ENCODE assay signal across 8 cellular contexts in the genomic region with DNA sequence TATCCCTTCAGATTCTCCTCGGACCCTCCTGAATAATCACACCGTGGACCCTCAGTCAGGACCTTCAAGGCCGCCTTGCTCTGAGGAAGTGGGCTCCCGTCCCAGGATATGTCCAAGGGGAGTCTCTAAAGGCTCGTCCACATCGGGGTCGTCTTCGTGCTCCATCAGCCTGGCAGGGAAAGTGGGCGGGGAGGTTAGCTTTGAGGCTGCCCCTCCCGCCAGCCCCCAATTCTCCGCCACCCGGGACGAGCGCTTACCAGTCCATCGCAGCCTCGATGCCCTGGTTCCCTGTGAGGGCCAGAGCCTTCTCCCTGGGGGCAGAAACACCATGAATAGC. TPM values are rescaled to one million over a fixed set of nuclear protein-coding genes. Genes with fewer than 3 reads are reported as not detected.
DNase-seq lines count a peak whose midpoint lies in the region; ATAC-seq, FAIRE-seq and TF ChIP-seq lines count a peak whose summit lies in the region.

No MANE protein-coding gene starts in this region.

- H3K27me3 ChIP-seq in heart right ventricle: no peaks in the 10 kb centered on the region
- H3K27me3 ChIP-seq in GM12878 (replicated peaks in 1 of 2; ENCODE audit: control insufficient read depth in 2 of 2, insufficient read depth in 2 of 2, low read length in 1 of 2): no peaks in the 10 kb centered on the region
- no peaks in the 10 kb centered on the region for H3K27me3 ChIP-seq in vagina

- H3K36me3 Mint-ChIP-seq in memory B cell: peaks cover 11% of the 10 kb centered on the region

- CTCF ChIA-PET in GM12878 (lab: Yijun Ruan, JAX): interaction anchor here (1.5 kb wide), 1 partner anchor 11 kb away, joined by 4 read pairs; no protein-coding TSS in a partner anchor

- 3 to 5% methylated on average over 16 of the region's 16 CpGs for WGBS in heart right ventricle, 2 donors
- WGBS in GM12878 (ENCODE audit: insufficient coverage, insufficient replicate concordance, low lambda C conversion rate, missing lambda C conversion rate): 2% methylated on average over 16 of the region's 16 CpGs

- H3K27ac Mint-ChIP-seq in memory B cell: peak overlapping the region; percentile 97

- SMC1A ChIA-PET in GM12878 (lab: Charles Lee; ENCODE audit: uncharacterized antibody, unreplicated experiment): no interaction called here

- H3K4me1 ChIP-seq in heart right ventricle: peaks cover 8 to 49% (median 33%) of the 10 kb centered on the region in 9 donors
- peaks cover 11% of the 10 kb centered on the region for H3K4me1 ChIP-seq in GM12878 (ENCODE audit: control insufficient read depth, insufficient read depth, low read length)
- H3K4me1 ChIP-seq in vagina: peaks cover 43% of the 10 kb centered on the region

- no peak for DNase-seq in heart right ventricle
- no peak for DNase-seq in left cardiac atrium
- DNase-seq in GM12878 (ENCODE audit: low read depth, low spot score): no peak
- no peak for DNase-seq in memory B cell (ENCODE audit: low spot score in 2 of 2)
- no peak for DNase-seq in vagina (ENCODE audit: extremely low spot score in 2 of 2)
- no peak for DNase-seq in ACHN
- DNase-seq in stimulated activated CD4-positive, alpha-beta T cell treated with anti-CD3 and anti-CD28 coated beads, Interleukin-2, amount 100 ng/mL, for 24 hours: no peak

- RAD21 ChIA-PET in GM12878 (lab: Charles Lee; ENCODE audit: unreplicated experiment): no interaction called here

- H3K9ac ChIP-seq in GM12878 (ENCODE audit: control insufficient read depth, insufficient read depth, low read length): peak overlapping the region; percentile 94

- H3K4me1 Mint-ChIP-seq in memory B cell: peaks cover 27% of the 10 kb centered on the region

- no peaks in the 10 kb centered on the region; the same call in 1 of the 2 replicates for H4K20me1 ChIP-seq in GM12878 (ENCODE audit: control insufficient read depth, insufficient read depth)

- H3K27me3 Mint-ChIP-seq in memory B cell: no peaks in the 10 kb centered on the region

- no peaks in the 10 kb centered on the region for H3K9me3 Mint-ChIP-seq in memory B cell

- H3K4me3 ChIP-seq in heart right ventricle (peak overlapping the region; percentile 68 to 100 (median 94)), GM12878 (peak overlapping the region; percentile 89), vagina (peak overlapping the region; percentile 95 to 98)

- H2AFZ ChIP-seq in GM12878 (ENCODE audit: control insufficient read depth, low read depth, low read length): peak overlapping the region; percentile 78

- H3K4me3 Mint-ChIP-seq in memory B cell: peak overlapping the region; percentile 83

- no peak for TF ChIP-seq EP300 in GM12878 (IDR thresholded peaks at IDR 0.05; ENCODE audit: borderline replicate concordance in 1 of 2, control insufficient read depth in 1 of 2, low read depth in 2 of 2, low read length in 2 of 2)

- no TSS peak for BruUV-seq in GM12878 (replicated peaks; lab: Mats Ljungman, UMichigan)

- H3K9me3 ChIP-seq in heart right ventricle (no peaks in the 10 kb centered on the region), GM12878 (replicated peaks; ENCODE audit: control insufficient read depth, insufficient read depth, low read length) (no peaks in the 10 kb centered on the region), vagina (no peaks in the 10 kb centered on the region)

- intact Hi-C loops in heart right ventricle (cut with DNase I): no loop called here
- intact Hi-C loops in left cardiac atrium (cut with DNase I): no loop called here
- intact Hi-C loops in GM12878 (cut with micrococcal nuclease; ENCODE audit: unreplicated experiment): no loop called here
- intact Hi-C loops in vagina (cut with DNase I): no loop called here

- peak overlapping the region; percentile 77 for H3K4me2 ChIP-seq in GM12878 (ENCODE audit: control insufficient read depth, insufficient read depth)

- H3K36me3 ChIP-seq in heart right ventricle (peaks cover 0 to 48% (median 17%) of the 10 kb centered on the region in 9 donors), GM12878 (ENCODE audit: control insufficient read depth in 2 of 2, insufficient read depth in 2 of 2, low read length in 1 of 2) (peaks cover 0 to 10% of the 10 kb centered on the region in 2 experiments; a peak in 1 of 4 replicates), vagina (peaks cover 0 to 32% of the 10 kb centered on the region in 2 donors)

- TF ChIP-seq RAD21 in GM12878 (IDR thresholded peaks at IDR 0.05; ENCODE audit: insufficient read depth, low read depth, low read length): no peak

- in situ Hi-C loops in GM12878 (cut with MboI) (no loop called here), ACHN (cut with HindIII; ENCODE audit: low pct_ligation_motif_present, low pct_unique_long_range_greater_than_20kb, low sequenced_read_pairs) (no loop called here)

- TF ChIP-seq POLR2A in GM12878 (IDR thresholded peaks at IDR 0.05; ENCODE audit: low read depth, low read length) (no peak), vagina (IDR thresholded peaks at IDR 0.05) (no peak)

- POLR2A ChIA-PET in GM12878 (lab: Charles Lee): interaction anchor here (1.0 to 9.7 kb wide), 2 partner anchors 13 to 56 kb away, joined by 3 to 83 read pairs; a partner anchor contains a TSS

- FAIRE-seq in GM12878 (lab: Jason Lieb, UNC): no peak

- H3K79me2 ChIP-seq in GM12878 (ENCODE audit: control insufficient read depth, insufficient read depth, low read length): peaks cover 20% of the 10 kb centered on the region

- ATAC-seq in heart right ventricle: no peak
- no peak for ATAC-seq in left cardiac atrium
- no peak; the same call in 2 of the 3 replicates for ATAC-seq in GM12878
- ATAC-seq in memory B cell (ENCODE audit: low read depth): no peak
- ATAC-seq in HG02571 (IDR thresholded peaks at IDR 0.05; ENCODE audit: unreplicated experiment): no peak

- H3K27ac ChIP-seq in heart right ventricle (peak overlapping the region; percentile 55 to 97 (median 92)), GM12878 (ENCODE audit: control insufficient read depth, insufficient read depth) (peak overlapping the region; percentile 94), vagina (peak overlapping the region; percentile 86)

- TF ChIP-seq CTCF in heart right ventricle (IDR thresholded peaks at IDR 0.05) (no peak), GM12878 (IDR thresholded peaks at IDR 0.05 in 2 of 3, conservative IDR thresholded peaks at IDR 0.05 in 1 of 3; ENCODE audit: control insufficient read depth in 2 of 3, extremely low read depth in 1 of 3, insufficient read depth in 1 of 3, low read depth in 3 of 3, low read length in 3 of 3) (no peak), vagina (IDR thresholded peaks at IDR 0.05) (no peak)

RNA-seq across cellular contexts. Expression of a gene that starts 0.5 kb away (rescaled TPM):
- total RNA-seq in heart right ventricle: 100 to 1,000 TPM in 1 of 10 donors, 10 to 100 TPM in 9; 57.8 to 100 (median 81.2) TPM
- 100 to 1,000 TPM in 1 of 2 donors, 10 to 100 TPM in 1; 83.1 to 175 TPM for polyA plus RNA-seq in heart right ventricle
- total RNA-seq in left cardiac atrium: 10 to 100 TPM; 70.7 to 71.8 TPM
- 29.9 and 38.5 TPM in 2 replicates for total RNA-seq in GM12878 (2013; cell fraction: nucleolus; rRNA removed)
- total RNA-seq in GM12878 (2014; rRNA removed): 119 and 120 TPM in 2 replicates
- total RNA-seq in GM12878 (2014; rRNA removed; fragmentation: Illumina TruSeq; extraction: Trizol): 93.7 and 105 TPM in 2 replicates
- 122 and 127 TPM in 2 replicates for total RNA-seq in GM12878 (2021)
- 238 TPM for polyA plus RNA-seq in GM12878 (2011; ENCODE audit: low read depth)
- 49.2 and 70.8 TPM in 2 replicates for polyA plus RNA-seq in GM12878 (2011; rRNA removed)
- polyA plus RNA-seq in GM12878 (2011; cell fraction: cytosol; rRNA removed): 84.9 and 108 TPM in 2 replicates
- 115 and 144 TPM in 2 replicates for polyA plus RNA-seq in GM12878 (2011; cell fraction: nucleus; rRNA removed)
- 101 and 104 TPM in 2 replicates for polyA plus RNA-seq in GM12878 (2012)
- polyA plus RNA-seq in GM12878 (2014; fragmentation: Illumina TruSeq; extraction: Trizol): 52.0 and 117 TPM in 2 replicates
- 10 to 100 TPM in 1 of 2 experiments, 1 to 10 TPM in 1; 7.0 to 20.7 TPM for polyA plus RNA-seq in GM12878 (2014; fragmentation: Nextera tagmentation; extraction: Ambion mirVana)
- polyA plus RNA-seq in GM12878 (2014; rRNA removed): 162 and 173 TPM in 2 replicates
- 100 to 1,000 TPM; 101 to 108 TPM for polyA plus RNA-seq in GM12878 (2016; fragmentation: Nextera tagmentation; extraction: Ambion mirVana)
- 32.3 and 42.3 TPM in 2 replicates for polyA minus RNA-seq in GM12878 (2011; rRNA and poly(A)+ RNA removed)
- polyA minus RNA-seq in GM12878 (2011; cell fraction: cytosol; rRNA and poly(A)+ RNA removed): 22.1 and 22.9 TPM in 2 replicates
- polyA minus RNA-seq in GM12878 (2011; cell fraction: nucleus; rRNA and poly(A)+ RNA removed): 24.5 and 40.8 TPM in 2 replicates
- 216 TPM for total RNA-seq in vagina

RNA-seq across cellular contexts. Expression of a gene that starts 6.3 kb away (rescaled TPM):
- total RNA-seq in heart right ventricle: 1 to 10 TPM; 1.6 to 4.9 (median 3.0) TPM
- polyA plus RNA-seq in heart right ventricle: 1 to 10 TPM; 1.6 to 6.4 TPM
- 1 to 10 TPM; 4.0 to 4.1 TPM for total RNA-seq in left cardiac atrium
- total RNA-seq in GM12878 (2013; cell fraction: nucleolus; rRNA removed): 30.1 and 32.4 TPM in 2 replicates
- total RNA-seq in GM12878 (2014; rRNA removed): 8.1 and 9.4 TPM in 2 replicates
- 7.6 and 8.7 TPM in 2 replicates for total RNA-seq in GM12878 (2014; rRNA removed; fragmentation: Illumina TruSeq; extraction: Trizol)
- total RNA-seq in GM12878 (2021): 12.0 and 12.6 TPM in 2 replicates
- 6.8 TPM for polyA plus RNA-seq in GM12878 (2011; ENCODE audit: low read depth)
- polyA plus RNA-seq in GM12878 (2011; rRNA removed): 6.0 and 6.2 TPM in 2 replicates
- polyA plus RNA-seq in GM12878 (2011; cell fraction: cytosol; rRNA removed): 4.8 and 6.1 TPM in 2 replicates
- polyA plus RNA-seq in GM12878 (2011; cell fraction: nucleus; rRNA removed): 17.1 and 21.2 TPM in 2 replicates
- 6.2 and 6.5 TPM in 2 replicates for polyA plus RNA-seq in GM12878 (2012)
- polyA plus RNA-seq in GM12878 (2014; fragmentation: Illumina TruSeq; extraction: Trizol): 7.2 and 8.7 TPM in 2 replicates
- 1 to 10 TPM in 1 of 2 experiments, under 1 TPM in 1; 0.79 to 2.4 TPM for polyA plus RNA-seq in GM12878 (2014; fragmentation: Nextera tagmentation; extraction: Ambion mirVana)
- 11.0 and 12.0 TPM in 2 replicates for polyA plus RNA-seq in GM12878 (2014; rRNA removed)
- 1 to 10 TPM; 5.8 to 7.6 TPM for polyA plus RNA-seq in GM12878 (2016; fragmentation: Nextera tagmentation; extraction: Ambion mirVana)
- 7.1 and 11.4 TPM in 2 replicates for polyA minus RNA-seq in GM12878 (2011; rRNA and poly(A)+ RNA removed)
- 2.4 and 3.2 TPM in 2 replicates for polyA minus RNA-seq in GM12878 (2011; cell fraction: cytosol; rRNA and poly(A)+ RNA removed)
- polyA minus RNA-seq in GM12878 (2011; cell fraction: nucleus; rRNA and poly(A)+ RNA removed): 11.2 and 17.0 TPM in 2 replicates
- total RNA-seq in vagina: 6.9 TPM

RNA-seq across cellular contexts. Expression of a gene that starts 6.9 kb away (rescaled TPM):
- total RNA-seq in heart right ventricle (1 to 10 TPM; 3.9 to 9.5 (median 5.5) TPM), left cardiac atrium (1 to 10 TPM; 6.2 to 7.0 TPM), GM12878 (2014; rRNA removed) (16.3 and 18.2 TPM in 2 replicates), GM12878 (2014; rRNA removed; fragmentation: Illumina TruSeq; extraction: Trizol) (3.6 and 4.6 TPM in 2 replicates), GM12878 (2021) (9.4 and 10.5 TPM in 2 replicates), vagina (6.9 TPM)
- polyA plus RNA-seq in heart right ventricle (10 to 100 TPM; 18.0 to 23.0 TPM), GM12878 (2011; rRNA removed) (2.6 and 5.9 TPM in 2 replicates), GM12878 (2014; fragmentation: Illumina TruSeq; extraction: Trizol) (0.35 and 1.3 TPM in 2 replicates), GM12878 (2014; fragmentation: Nextera tagmentation; extraction: Ambion mirVana) (1 to 10 TPM; 2.0 to 4.6 TPM), GM12878 (2014; rRNA removed) (15.5 and 21.4 TPM in 2 replicates), GM12878 (2016; fragmentation: Nextera tagmentation; extraction: Ambion mirVana) (10 to 100 TPM; 18.1 to 20.5 TPM)
- 7.9 and 10.1 TPM in 2 replicates for total RNA-seq in GM12878 (2013; cell fraction: nucleolus; rRNA removed)
- 1.4 TPM for polyA plus RNA-seq in GM12878 (2011; ENCODE audit: low read depth)
- 9.1 and 11.4 TPM in 2 replicates for polyA plus RNA-seq in GM12878 (2011; cell fraction: cytosol; rRNA removed)
- polyA plus RNA-seq in GM12878 (2011; cell fraction: nucleus; rRNA removed): 4.7 and 5.2 TPM in 2 replicates
- polyA plus RNA-seq in GM12878 (2012): 6.7 and 8.6 TPM in 2 replicates
- polyA minus RNA-seq in GM12878 (2011; rRNA and poly(A)+ RNA removed): 2.3 and 4.4 TPM in 2 replicates
- polyA minus RNA-seq in GM12878 (2011; cell fraction: cytosol; rRNA and poly(A)+ RNA removed): 2.9 and 3.8 TPM in 2 replicates
- polyA minus RNA-seq in GM12878 (2011; cell fraction: nucleus; rRNA and poly(A)+ RNA removed): 5.3 and 7.0 TPM in 2 replicates

RNA-seq across cellular contexts. Expression of a gene that starts 10.9 kb away (rescaled TPM):
- 1 to 10 TPM; 2.0 to 9.5 (median 2.6) TPM for total RNA-seq in heart right ventricle
- 1 to 10 TPM; 1.9 to 2.8 TPM for polyA plus RNA-seq in heart right ventricle
- 1 to 10 TPM; 6.1 to 7.3 TPM for total RNA-seq in left cardiac atrium
- 0.24 TPM in 1 of 2 replicates, not detected in the other for total RNA-seq in GM12878 (2013; cell fraction: nucleolus; rRNA removed)
- total RNA-seq in GM12878 (2014; rRNA removed): 0.05 and 0.06 TPM in 2 replicates
- total RNA-seq in GM12878 (2014; rRNA removed; fragmentation: Illumina TruSeq; extraction: Trizol): not detected in 2 replicates
- not detected in 2 replicates for total RNA-seq in GM12878 (2021)
- not detected for polyA plus RNA-seq in GM12878 (2011; ENCODE audit: low read depth)
- polyA plus RNA-seq in GM12878 (2011; rRNA removed): not detected in 2 replicates
- not detected in 2 replicates for polyA plus RNA-seq in GM12878 (2011; cell fraction: cytosol; rRNA removed)
- 0.04 and 0.18 TPM in 2 replicates for polyA plus RNA-seq in GM12878 (2011; cell fraction: nucleus; rRNA removed)
- polyA plus RNA-seq in GM12878 (2012): not detected in 2 replicates
- polyA plus RNA-seq in GM12878 (2014; fragmentation: Illumina TruSeq; extraction: Trizol): 0.01 TPM in 1 of 2 replicates, not detected in the other
- polyA plus RNA-seq in GM12878 (2014; fragmentation: Nextera tagmentation; extraction: Ambion mirVana): not detected
- not detected in 2 replicates for polyA plus RNA-seq in GM12878 (2014; rRNA removed)
- polyA plus RNA-seq in GM12878 (2016; fragmentation: Nextera tagmentation; extraction: Ambion mirVana): not detected
- 0.10 TPM in 1 of 2 replicates, not detected in the other for polyA minus RNA-seq in GM12878 (2011; rRNA and poly(A)+ RNA removed)
- polyA minus RNA-seq in GM12878 (2011; cell fraction: cytosol; rRNA and poly(A)+ RNA removed): not detected in 2 replicates
- 0.36 and 0.67 TPM in 2 replicates for polyA minus RNA-seq in GM12878 (2011; cell fraction: nucleus; rRNA and poly(A)+ RNA removed)
- 45.2 TPM for total RNA-seq in vagina

RNA-seq across cellular contexts. Expression of a gene that starts 13.3 kb away (rescaled TPM):
- total RNA-seq in heart right ventricle (1 to 10 TPM; 2.4 to 7.7 (median 4.2) TPM), left cardiac atrium (10 to 100 TPM in 1 of 2 donors, 1 to 10 TPM in 1; 6.6 to 10.0 TPM), GM12878 (2014; rRNA removed) (20.3 and 27.5 TPM in 2 replicates), GM12878 (2014; rRNA removed; fragmentation: Illumina TruSeq; extraction: Trizol) (197 and 213 TPM in 2 replicates), GM12878 (2021) (56.8 and 61.3 TPM in 2 replicates), vagina (28.7 TPM)
- polyA plus RNA-seq in heart right ventricle (10 to 100 TPM in 1 of 2 donors, 1 to 10 TPM in 1; 8.8 to 15.7 TPM), GM12878 (2011; rRNA removed) (2.8 and 7.0 TPM in 2 replicates), GM12878 (2014; fragmentation: Illumina TruSeq; extraction: Trizol) (2.9 and 8.6 TPM in 2 replicates), GM12878 (2014; fragmentation: Nextera tagmentation; extraction: Ambion mirVana) (10 to 100 TPM; 17.0 to 20.4 TPM), GM12878 (2014; rRNA removed) (22.8 and 28.0 TPM in 2 replicates), GM12878 (2016; fragmentation: Nextera tagmentation; extraction: Ambion mirVana) (10 to 100 TPM; 18.3 to 23.6 TPM)
- total RNA-seq in GM12878 (2013; cell fraction: nucleolus; rRNA removed): 29.5 and 29.6 TPM in 2 replicates
- polyA plus RNA-seq in GM12878 (2011; ENCODE audit: low read depth): 12.0 TPM
- 12.8 and 13.9 TPM in 2 replicates for polyA plus RNA-seq in GM12878 (2011; cell fraction: cytosol; rRNA removed)
- polyA plus RNA-seq in GM12878 (2011; cell fraction: nucleus; rRNA removed): 11.5 and 15.3 TPM in 2 replicates
- 15.0 and 16.1 TPM in 2 replicates for polyA plus RNA-seq in GM12878 (2012)
- 25.0 and 33.4 TPM in 2 replicates for polyA minus RNA-seq in GM12878 (2011; rRNA and poly(A)+ RNA removed)
- polyA minus RNA-seq in GM12878 (2011; cell fraction: cytosol; rRNA and poly(A)+ RNA removed): 111 and 165 TPM in 2 replicates
- 69.0 and 288 TPM in 2 replicates for polyA minus RNA-seq in GM12878 (2011; cell fraction: nucleus; rRNA and poly(A)+ RNA removed)
